ENCODE assay signal across 16 cellular contexts in genomic region chr4:127959794-127960193, GRCh38.
"Had no signal": no experiment of that assay in that cellular context is flagged by ENCODE, and none has a peak within 500 bp of the region (broad histone marks: within the 10 kb centered on the region; RNA-seq: fewer than 3 reads in every experiment).

No MANE protein-coding gene starts in this region.

- H3K4me3 ChIP-seq: esophagus squamous epithelium, hepatocyte, mucosa of descending colon, psoas muscle, skin epidermis had no signal

- ATAC-seq: foreskin keratinocyte; mucosa of descending colon; naive thymus-derived CD8-positive, alpha-beta T cell; psoas muscle; sciatic nerve had no signal

- H3K27ac Mint-ChIP-seq: naive thymus-derived CD8-positive, alpha-beta T cell had no signal

- H2AFZ ChIP-seq: hepatocyte had no signal

- H3K4me1 ChIP-seq: foreskin keratinocyte had no signal

- H3K4me2 ChIP-seq: hepatocyte had no signal

- H3K9me3 Mint-ChIP-seq: naive thymus-derived CD8-positive, alpha-beta T cell had no signal

- H3K27me3 Mint-ChIP-seq: naive thymus-derived CD8-positive, alpha-beta T cell had no signal

- H3K27ac ChIP-seq: esophagus squamous epithelium, foreskin keratinocyte, hepatocyte, neutrophil, psoas muscle, skin epidermis had no signal

- DNase-seq: dermis blood vessel endothelial cell; esophagus squamous epithelium; foreskin keratinocyte; kidney glomerular epithelial cell; mammary epithelial cell; mucosa of descending colon; naive thymus-derived CD8-positive, alpha-beta T cell; psoas muscle; retina; stimulated activated naive CD4-positive, alpha-beta T cell had no signal

- FAIRE-seq: colon, islet of Langerhans had no signal

- H3K4me3 Mint-ChIP-seq: naive thymus-derived CD8-positive, alpha-beta T cell had no signal

- H3K9me3 ChIP-seq: esophagus squamous epithelium, mucosa of descending colon, neutrophil, psoas muscle had no signal

- H3K27me3 ChIP-seq: esophagus squamous epithelium, foreskin keratinocyte, hepatocyte, neutrophil had no signal
